8 cellular contexts compared by ENCODE assay signal in genomic region chrX:44873415-44874270, GRCh38. TPM values are rescaled to one million over a fixed set of nuclear protein-coding genes. Genes with fewer than 3 reads are reported as not detected.
DNase-seq lines count a peak whose midpoint lies in the region; ATAC-seq and TF ChIP-seq lines count a peak whose summit lies in the region.

No MANE protein-coding gene starts in this region.

- H3K9me3 Mint-ChIP-seq in activated naive CD4-positive, alpha-beta T cell treated with anti-CD3 and anti-CD28 coated beads, Interleukin-2, amount 10 ng/mL, durations not matched to agents 7 days and 5 days, result no peaks in the 10 kb centered on the region
- H3K9me3 Mint-ChIP-seq in glutamatergic neuron (ENCODE audit: unreplicated experiment), result peaks cover 7% of the 10 kb centered on the region
- H3K9me3 Mint-ChIP-seq in osteocyte (ENCODE audit: unreplicated experiment), result no peaks in the 10 kb centered on the region

- peaks cover 8% of the 10 kb centered on the region for H3K36me3 Mint-ChIP-seq in activated naive CD4-positive, alpha-beta T cell treated with anti-CD3 and anti-CD28 coated beads, Interleukin-2, amount 10 ng/mL, durations not matched to agents 7 days and 5 days
- no peaks in the 10 kb centered on the region for H3K36me3 Mint-ChIP-seq in glutamatergic neuron (ENCODE audit: unreplicated experiment)
- no peaks in the 10 kb centered on the region for H3K36me3 Mint-ChIP-seq in osteocyte (ENCODE audit: unreplicated experiment)

- DNase-seq in SJCRH30 (peak; percentile 15 to 45), glutamatergic neuron (peak; percentile 35), osteocyte (ENCODE audit: extremely low spot score, unreplicated experiment) (peak; percentile 83), ureter (ENCODE audit: low spot score) (peak; percentile 76), SHP77 treated with DMSO at 0.1 percent for 48 hours (lab: John Stamatoyannopoulos, UW) (no peak)
- peak; percentile 60 for DNase-seq in activated naive CD4-positive, alpha-beta T cell treated with anti-CD3 and anti-CD28 coated beads, Interleukin-2, amount 10 ng/mL, durations not matched to agents 7 days and 5 days

- H3K27ac ChIP-seq in SJCRH30, result peak overlapping the region; percentile 91

- no peaks in the 10 kb centered on the region for H3K36me3 ChIP-seq in SJCRH30

- peaks cover 17% of the 10 kb centered on the region for H3K4me1 Mint-ChIP-seq in activated naive CD4-positive, alpha-beta T cell treated with anti-CD3 and anti-CD28 coated beads, Interleukin-2, amount 10 ng/mL, durations not matched to agents 7 days and 5 days
- H3K4me1 Mint-ChIP-seq in glutamatergic neuron (ENCODE audit: low read depth, unreplicated experiment) (peaks cover 3% of the 10 kb centered on the region), osteocyte (ENCODE audit: unreplicated experiment) (peaks cover 17% of the 10 kb centered on the region)

- TF ChIP-seq CTCF in glutamatergic neuron (IDR thresholded peaks at IDR 0.05; ENCODE audit: partially characterized antibody, unreplicated experiment) (no peak), osteocyte (IDR thresholded peaks at IDR 0.05) (peak; percentile 8)

- H3K27me3 ChIP-seq in SJCRH30, result no peaks in the 10 kb centered on the region

- no peaks in the 10 kb centered on the region for H3K27me3 Mint-ChIP-seq in activated naive CD4-positive, alpha-beta T cell treated with anti-CD3 and anti-CD28 coated beads, Interleukin-2, amount 10 ng/mL, durations not matched to agents 7 days and 5 days
- H3K27me3 Mint-ChIP-seq in glutamatergic neuron (ENCODE audit: unreplicated experiment), result peaks cover 3% of the 10 kb centered on the region
- no peaks in the 10 kb centered on the region for H3K27me3 Mint-ChIP-seq in osteocyte (ENCODE audit: unreplicated experiment)

- no peaks in the 10 kb centered on the region for H3K4me1 ChIP-seq in SJCRH30

- H3K27ac Mint-ChIP-seq in activated naive CD4-positive, alpha-beta T cell treated with anti-CD3 and anti-CD28 coated beads, Interleukin-2, amount 10 ng/mL, durations not matched to agents 7 days and 5 days, result peak overlapping the region; percentile 99
- H3K27ac Mint-ChIP-seq in glutamatergic neuron (ENCODE audit: unreplicated experiment) (peak overlapping the region; percentile 80), osteocyte (ENCODE audit: unreplicated experiment) (peak overlapping the region; percentile 93)

- peak; percentile 13 for ATAC-seq in HG03342 (IDR thresholded peaks at IDR 0.05; ENCODE audit: unreplicated experiment)

- CTCF ChIA-PET in activated naive CD4-positive, alpha-beta T cell treated with anti-CD3 and anti-CD28 coated beads, Interleukin-2, amount 10 ng/mL, durations not matched to agents 7 days and 5 days (lab: Charles Lee), result no interaction called here

- peak overlapping the region; percentile 95 for H3K4me3 ChIP-seq in SJCRH30

- H3K4me3 Mint-ChIP-seq in activated naive CD4-positive, alpha-beta T cell treated with anti-CD3 and anti-CD28 coated beads, Interleukin-2, amount 10 ng/mL, durations not matched to agents 7 days and 5 days, result peak overlapping the region; percentile 89
- peak overlapping the region; percentile 92 for H3K4me3 Mint-ChIP-seq in glutamatergic neuron (ENCODE audit: unreplicated experiment)
- peak overlapping the region; percentile 81 for H3K4me3 Mint-ChIP-seq in osteocyte (ENCODE audit: unreplicated experiment)

- no peaks in the 10 kb centered on the region for H3K9me3 ChIP-seq in SJCRH30 (replicated peaks)

- peak; percentile 43 for TF ChIP-seq POLR2A in GM10847 (IDR thresholded peaks at IDR 0.05; ENCODE audit: extremely low read depth, insufficient read length)

RNA-seq across cellular contexts. Expression of gene KDM6A, which starts 0.7 kb away (rescaled TPM):
- total RNA-seq in SJCRH30 (2014; rRNA removed; shearing (Covaris generic)), result 18.3 and 21.5 TPM in 2 replicates
- total RNA-seq in glutamatergic neuron (ENCODE audit: unreplicated experiment) (26.5 TPM), osteocyte (17.6 and 20.3 TPM in 2 replicates), ureter (86.0 TPM)

RNA-seq across cellular contexts. Expression of gene DUSP21, which starts 29.8 kb away (rescaled TPM):
- not detected in 2 replicates for total RNA-seq in SJCRH30 (2014; rRNA removed; shearing (Covaris generic))
- not detected for total RNA-seq in glutamatergic neuron (ENCODE audit: unreplicated experiment)
- not detected in 2 replicates for total RNA-seq in osteocyte
- not detected for total RNA-seq in ureter
